In the genomic region with DNA sequence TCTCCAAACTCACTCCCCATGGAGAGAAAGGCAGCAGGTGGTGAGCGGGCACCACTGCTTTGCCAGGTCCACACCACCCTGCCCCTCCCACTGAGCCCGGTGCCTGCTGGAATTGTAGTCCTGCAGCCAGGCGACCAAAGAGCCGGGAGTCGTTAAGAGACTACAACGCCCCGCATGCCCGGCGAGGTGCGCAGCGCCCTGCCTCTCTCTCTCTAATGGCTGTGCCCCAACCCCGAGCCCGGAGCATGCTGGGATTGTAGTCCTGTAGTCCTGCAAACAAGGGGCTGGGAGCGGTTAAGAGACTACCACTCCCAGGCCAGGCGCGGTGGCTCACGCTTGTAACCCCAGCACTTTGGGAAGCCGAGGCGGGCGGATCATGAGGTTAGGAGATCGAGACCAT, we compare ENCODE assay signal across 19 cellular contexts. TPM values are rescaled to one million over a fixed set of nuclear protein-coding genes. Genes with fewer than 3 reads are reported as not detected.
DNase-seq lines count a peak whose midpoint lies in the region; ATAC-seq and TF ChIP-seq lines count a peak whose summit lies in the region.
"Had no signal": no experiment of that assay in that cellular context is flagged by ENCODE, and none has a peak within 500 bp of the region (broad histone marks: within the 10 kb centered on the region; RNA-seq: fewer than 3 reads in every experiment).

No MANE protein-coding gene starts in this region.

- H3K4me1 ChIP-seq in heart right ventricle (no peaks in the 10 kb centered on the region), HAP-1 (no peaks in the 10 kb centered on the region)
- H3K4me1 ChIP-seq: A549, BE2C had no signal

- intact Hi-C loops in heart right ventricle (cut with DNase I) (no loop called here), Right ventricle myocardium superior (cut with DNase I) (no loop called here), left cardiac atrium (cut with DNase I) (no loop called here), sciatic nerve (cut with DNase I) (no loop called here)

- H3K36me3 ChIP-seq in heart right ventricle (no peaks in the 10 kb centered on the region), HAP-1 (replicated peaks) (no peaks in the 10 kb centered on the region)
- H3K36me3 ChIP-seq: BE2C, MG63 had no signal

- TF ChIP-seq CTCF in heart right ventricle (IDR thresholded peaks at IDR 0.05), result no peak

- H3K27me3 ChIP-seq in heart right ventricle, result peaks cover 0 to 18% (median 0%) of the 10 kb centered on the region in 7 donors
- no peaks in the 10 kb centered on the region for H3K27me3 ChIP-seq in HAP-1 (ENCODE audit: low read depth)
- H3K27me3 ChIP-seq: BE2C, MG63 had no signal

- H3K9me3 ChIP-seq in heart right ventricle (peaks cover 0 to 97% (median 28%) of the 10 kb centered on the region in 11 donors), HAP-1 (no peaks in the 10 kb centered on the region)
- H3K9me3 ChIP-seq: BE2C, MG63 had no signal

- DNase-seq in heart right ventricle, result no peak
- DNase-seq in Right ventricle myocardium superior, result no peak
- peak; percentile 33 for DNase-seq in left cardiac atrium
- DNase-seq in sciatic nerve (ENCODE audit: low spot score), result no peak
- no peak for DNase-seq in HAP-1 (ENCODE audit: low spot score in 2 of 2)
- DNase-seq: BE2C; CD4-positive, CD25-positive, alpha-beta regulatory T cell; DMS79 treated with DMSO at 0.1 percent for 48 hours; MG63; NCI-H1417; NCI-H2029; NCI-H345; NCI-H524; SHP77 had no signal

- WGBS in heart right ventricle, 2 donors, result 19 to 21% methylated on average over 21 of the region's 21 CpGs

- peak overlapping the region in 1 of 10 donors; percentile 22 for H3K4me3 ChIP-seq in heart right ventricle
- no peak overlapping the region for H3K4me3 ChIP-seq in HAP-1
- H3K4me3 ChIP-seq: A549, K562, MG63 had no signal

- H3K27ac ChIP-seq in heart right ventricle, result no peak overlapping the region
- H3K27ac ChIP-seq: A549 had no signal

- in situ Hi-C loops in HAP-1 (cut with MboI; ENCODE audit: low sequenced_read_pairs), result no loop called here

- peak in 7 of 8 donors; percentile 39 to 75 (median 71) for ATAC-seq in heart right ventricle
- ATAC-seq in Right ventricle myocardium superior (ENCODE audit: poor library complexity), result no peak
- peak in 1 of 2 donors; percentile 18 for ATAC-seq in left cardiac atrium
- peak; percentile 45 for ATAC-seq in sciatic nerve
- no peak for ATAC-seq in GM19328 (IDR thresholded peaks at IDR 0.05; ENCODE audit: unreplicated experiment)
- no peak for ATAC-seq in HG03175 (IDR thresholded peaks at IDR 0.05; ENCODE audit: unreplicated experiment)
- ATAC-seq: A549, K562 had no signal

RNA-seq across cellular contexts. Expression of gene ZNF727, which starts 8.1 kb away (rescaled TPM):
- total RNA-seq in heart right ventricle, result 1 to 10 TPM; 1.4 to 5.1 (median 2.5) TPM
- under 1 TPM in 1 of 2 donors, not detected in 1; 0.29 TPM for polyA plus RNA-seq in heart right ventricle
- 1.8 TPM for total RNA-seq in Right ventricle myocardium superior
- 1 to 10 TPM; 2.5 to 3.2 TPM for total RNA-seq in left cardiac atrium
- total RNA-seq in sciatic nerve, result 6.8 TPM
- total RNA-seq: CD4-positive, CD25-positive, alpha-beta regulatory T cell; K562; LHCN-M2 had no signal
- polyA plus RNA-seq: A549, K562 had no signal

RNA-seq across cellular contexts. Expression of gene ZNF722, which starts 38.4 kb away (rescaled TPM):
- total RNA-seq in heart right ventricle, result not detected
- polyA plus RNA-seq in heart right ventricle, result not detected
- not detected for total RNA-seq in Right ventricle myocardium superior
- not detected for total RNA-seq in left cardiac atrium
- not detected for total RNA-seq in sciatic nerve
- total RNA-seq: CD4-positive, CD25-positive, alpha-beta regulatory T cell; K562; LHCN-M2 had no signal
- polyA plus RNA-seq: A549; CD4-positive, CD25-positive, alpha-beta regulatory T cell; K562 had no signal

Comparison
In these comparisons a context has a peak if more than half of its experiments do, and no peak if none do; other contexts are left out.
1. ATAC-seq: peak in heart right ventricle (7 of 8) and sciatic nerve (single experiment); none in Right ventricle myocardium superior (single experiment), GM19328 (single experiment) and HG03175 (single experiment).